ENCODE assay signal across 22 cellular contexts in the genomic region with DNA sequence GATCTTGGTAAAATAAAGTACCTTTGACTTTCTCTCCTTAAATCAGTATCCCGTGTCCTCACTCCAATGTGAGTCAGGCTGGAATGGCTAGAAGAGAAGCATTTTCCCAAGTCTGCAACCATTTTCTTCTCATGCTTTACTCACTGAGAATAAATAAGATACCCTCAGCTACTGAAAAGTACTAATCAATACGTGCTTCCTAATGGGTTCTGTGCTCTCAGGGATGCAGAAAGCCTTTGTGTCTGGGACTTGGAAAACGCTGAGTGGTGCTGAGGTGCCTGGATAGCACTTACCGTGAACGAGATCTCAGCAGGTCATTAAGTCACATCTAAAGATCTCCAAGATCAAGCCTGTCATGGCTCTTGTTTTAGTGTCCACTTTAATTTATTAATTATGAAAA.
DNase-seq lines count a peak whose midpoint lies in the region; ATAC-seq and TF ChIP-seq lines count a peak whose summit lies in the region.
"Had no signal": no experiment of that assay in that cellular context is flagged by ENCODE, and none has a peak within 500 bp of the region (broad histone marks: within the 10 kb centered on the region; RNA-seq: fewer than 3 reads in every experiment).

No MANE protein-coding gene starts in this region.

- peaks cover 0 to 11% (median 0%) of the 10 kb centered on the region in 11 experiments; a peak in 8 of 22 replicates for H3K9me3 ChIP-seq in BLaER1 treated with 17β-estradiol and CSF1 and Interleukin-3, amounts not matched to agents 10 nM and 100 nM (replicated peaks in 1 of 11)
- H3K9me3 ChIP-seq in heart right ventricle, result no peaks in the 10 kb centered on the region
- H3K9me3 ChIP-seq: BE2C had no signal

- no peak overlapping the region; a peak in 2 of 20 replicates for H3K4me3 ChIP-seq in BLaER1 treated with 17β-estradiol and CSF1 and Interleukin-3, amounts not matched to agents 10 nM and 100 nM
- no peak overlapping the region for H3K4me3 ChIP-seq in heart right ventricle
- H3K4me3 ChIP-seq: GM12878 had no signal

- no peak for TF ChIP-seq CTCF in heart right ventricle (IDR thresholded peaks at IDR 0.05)

- WGBS in heart right ventricle, 2 donors, result 62 to 69% methylated on average over 5 of the region's 5 CpGs

- intact Hi-C loops in heart right ventricle (cut with DNase I), result loop anchor here in 1 of 10 donors (10.0 kb wide), 1 partner anchor 90 kb away; no protein-coding TSS in a partner anchor

- peak overlapping the region; percentile 47 to 88 (median 65) for H3K4me2 ChIP-seq in BLaER1 treated with 17β-estradiol and CSF1 and Interleukin-3, amounts not matched to agents 10 nM and 100 nM

- peaks cover 13 to 19% (median 17%) of the 10 kb centered on the region in 10 experiments for H3K4me1 ChIP-seq in BLaER1 treated with 17β-estradiol and CSF1 and Interleukin-3, amounts not matched to agents 10 nM and 100 nM
- no peaks in the 10 kb centered on the region for H3K4me1 ChIP-seq in heart right ventricle
- H3K4me1 ChIP-seq: BE2C had no signal

- no peak overlapping the region for H3K9ac ChIP-seq in BLaER1 treated with 17β-estradiol and CSF1 and Interleukin-3, amounts not matched to agents 10 nM and 100 nM

- H3K27ac ChIP-seq in BLaER1 treated with 17β-estradiol and CSF1 and Interleukin-3, amounts not matched to agents 10 nM and 100 nM, result no peak overlapping the region
- H3K27ac ChIP-seq in heart right ventricle, result no peak overlapping the region

- ATAC-seq in heart right ventricle, result no peak
- ATAC-seq: GM12878 had no signal

- peaks cover 0 to 55% (median 0%) of the 10 kb centered on the region in 11 experiments; a peak in 8 of 22 replicates for H3K27me3 ChIP-seq in BLaER1 treated with 17β-estradiol and CSF1 and Interleukin-3, amounts not matched to agents 10 nM and 100 nM
- H3K27me3 ChIP-seq in heart right ventricle, result no peaks in the 10 kb centered on the region
- H3K27me3 ChIP-seq: BE2C had no signal

- H3K36me3 ChIP-seq in BLaER1 treated with 17β-estradiol and CSF1 and Interleukin-3, amounts not matched to agents 10 nM and 100 nM, result no peaks in the 10 kb centered on the region
- H3K36me3 ChIP-seq in heart right ventricle, result no peaks in the 10 kb centered on the region
- H3K36me3 ChIP-seq: BE2C had no signal

- H4K20me1 ChIP-seq in BLaER1 treated with 17β-estradiol and CSF1 and Interleukin-3, amounts not matched to agents 10 nM and 100 nM, result no peaks in the 10 kb centered on the region; a peak in 1 of 22 replicates

- DNase-seq in NCI-H2107 treated with DMSO at 0.1 percent for 48 hours (lab: John Stamatoyannopoulos, UW; ENCODE audit: unreplicated experiment) (peak; percentile 3), NCI-H2107 (lab: John Stamatoyannopoulos, UW) (no peak), retina (peak; percentile 9), HUDEP-2 (lab: John Stamatoyannopoulos, UW; ENCODE audit: unreplicated experiment in 76 of 76) (no peak), heart right ventricle (no peak)
- DNase-seq: 8988T; ACHN; BE2C; C1 segment of cervical spinal cord; CD4-positive, alpha-beta memory T cell; CD4-positive, CD25-positive, alpha-beta regulatory T cell; CD8-positive, alpha-beta memory T cell; COR-L47; DMS 273 treated with DMSO at 0.1 percent for 48 hours; DMS153; DMS53; DMS79; DND-41; EL; GDM1 had no signal

Comparison
In these comparisons a context has a peak if more than half of its experiments do, and no peak if none do; other contexts are left out.
1. DNase-seq: peak in NCI-H2107 treated with DMSO at 0.1 percent for 48 hours (single experiment) and retina (single experiment); none in NCI-H2107 (single experiment), HUDEP-2 (0 of 76) and heart right ventricle (0 of 2).